15 cellular contexts compared by ENCODE assay signal in the genomic region with DNA sequence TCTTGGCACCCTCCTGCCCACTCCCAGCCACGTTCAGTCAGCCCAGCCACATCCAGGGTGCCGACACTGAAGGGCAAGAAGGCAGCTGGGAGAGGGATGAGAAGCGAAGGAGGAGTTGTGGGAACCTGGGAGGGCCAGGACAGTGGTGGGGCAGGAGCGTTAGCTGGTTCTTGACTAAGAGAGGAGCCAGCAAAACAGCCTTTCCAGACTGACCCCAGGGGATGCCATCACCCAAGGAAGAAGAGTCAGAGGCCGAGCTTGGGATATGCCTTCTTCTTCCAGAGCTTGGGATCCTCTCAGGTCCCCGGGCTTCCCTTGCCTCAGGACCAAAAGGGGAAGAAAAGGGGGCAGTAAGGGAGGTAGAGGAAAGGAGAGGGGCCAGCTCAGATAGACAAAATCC.
"Had no signal": no experiment of that assay in that cellular context is flagged by ENCODE, and none has a peak within 500 bp of the region (broad histone marks: within the 10 kb centered on the region; RNA-seq: fewer than 3 reads in every experiment).

No MANE protein-coding gene starts in this region.

- FAIRE-seq: TTC549 had no signal

- H3K27me3 ChIP-seq: cardiac muscle cell, transverse colon had no signal

- DNase-seq: activated naive CD4-positive, alpha-beta T cell; activated naive CD8-positive, alpha-beta T cell treated with anti-CD3 and anti-CD28 coated beads, Interleukin-2, amount 50 U/mL, for 24 hours; activated T-cell treated with anti-CD3 and anti-CD28 coated beads, Interleukin-2, amount 50 U/mL, for 72 hours; cortex of kidney; effector memory CD4-positive, alpha-beta T cell; left colon; SHP77; transverse colon had no signal

- H3K27ac ChIP-seq: cardiac muscle cell, epithelial cell of prostate, parathyroid adenoma had no signal

- H3K36me3 ChIP-seq: transverse colon had no signal

- H3K27ac Mint-ChIP-seq: activated naive CD8-positive, alpha-beta T cell treated with anti-CD3 and anti-CD28 coated beads, Interleukin-2, amount 50 U/mL, for 24 hours; activated T-cell treated with anti-CD3 and anti-CD28 coated beads, Interleukin-2, amount 50 U/mL, for 72 hours; stimulated activated effector memory CD8-positive, alpha-beta T cell treated with anti-CD3 and anti-CD28 coated beads, Interleukin-12 subunit alpha, Interleukin-12 subunit beta, amount 100 ng/mL, for 72 hours had no signal

- ATAC-seq: activated naive CD8-positive, alpha-beta T cell treated with anti-CD3 and anti-CD28 coated beads, Interleukin-2, amount 50 U/mL, for 24 hours; activated T-cell treated with anti-CD3 and anti-CD28 coated beads, Interleukin-2, amount 50 U/mL, for 72 hours; left colon; SK-N-SH treated with all-trans-retinoic acid at 6 μM for 48 hours; stimulated activated effector memory CD8-positive, alpha-beta T cell treated with anti-CD3 and anti-CD28 coated beads, Interleukin-12 subunit alpha, Interleukin-12 subunit beta, amount 100 ng/mL, for 72 hours had no signal

- H3K4me1 ChIP-seq: parathyroid adenoma had no signal

- H2AFZ ChIP-seq: parathyroid adenoma had no signal

- H3K9ac ChIP-seq: parathyroid adenoma had no signal

- H3K9me3 Mint-ChIP-seq: activated naive CD8-positive, alpha-beta T cell treated with anti-CD3 and anti-CD28 coated beads, Interleukin-2, amount 50 U/mL, for 24 hours; activated T-cell treated with anti-CD3 and anti-CD28 coated beads, Interleukin-2, amount 50 U/mL, for 72 hours; stimulated activated effector memory CD8-positive, alpha-beta T cell treated with anti-CD3 and anti-CD28 coated beads, Interleukin-12 subunit alpha, Interleukin-12 subunit beta, amount 100 ng/mL, for 72 hours had no signal

- H3K4me1 Mint-ChIP-seq: activated naive CD8-positive, alpha-beta T cell treated with anti-CD3 and anti-CD28 coated beads, Interleukin-2, amount 50 U/mL, for 24 hours had no signal

- H3K79me2 ChIP-seq: parathyroid adenoma had no signal

- H3K9me3 ChIP-seq: transverse colon had no signal

- H3K4me3 Mint-ChIP-seq: activated naive CD8-positive, alpha-beta T cell treated with anti-CD3 and anti-CD28 coated beads, Interleukin-2, amount 50 U/mL, for 24 hours; activated T-cell treated with anti-CD3 and anti-CD28 coated beads, Interleukin-2, amount 50 U/mL, for 72 hours; stimulated activated effector memory CD8-positive, alpha-beta T cell treated with anti-CD3 and anti-CD28 coated beads, Interleukin-12 subunit alpha, Interleukin-12 subunit beta, amount 100 ng/mL, for 72 hours had no signal

- H3K4me3 ChIP-seq: cardiac muscle cell, skin epidermis, transverse colon had no signal
